In the genomic region with DNA sequence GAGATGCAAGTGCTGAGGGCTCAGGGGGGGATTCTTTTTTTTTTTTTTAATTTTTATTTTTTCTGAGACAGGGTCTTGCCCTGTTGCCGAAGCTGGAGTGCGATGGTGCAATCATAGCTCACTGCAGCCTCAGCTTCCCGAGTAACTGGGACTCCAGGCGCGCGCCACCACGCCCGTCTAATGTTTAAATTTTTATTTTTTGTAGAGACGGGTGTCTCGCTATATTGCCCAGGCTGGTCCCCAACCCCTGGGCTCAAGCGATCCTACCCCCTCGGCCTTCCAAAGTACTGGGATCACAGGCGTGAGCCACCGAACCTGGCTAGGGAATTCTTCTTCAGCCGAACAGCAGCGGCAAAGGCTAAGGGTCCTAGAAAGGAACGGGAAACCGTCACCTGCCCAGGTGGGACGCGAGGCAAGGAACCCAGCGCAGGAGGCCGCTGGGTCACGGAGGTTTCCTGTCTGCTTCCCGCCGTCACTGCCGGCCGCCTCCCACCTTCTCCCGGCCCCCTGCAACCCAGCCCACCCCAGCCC, we compare ENCODE assay signal across 14 cellular contexts. TPM values are rescaled to one million over a fixed set of nuclear protein-coding genes. Genes with fewer than 3 reads are reported as not detected.
DNase-seq lines count a peak whose midpoint lies in the region; ATAC-seq and TF ChIP-seq lines count a peak whose summit lies in the region.
"Had no signal": no experiment of that assay in that cellular context is flagged by ENCODE, and none has a peak within 500 bp of the region (broad histone marks: within the 10 kb centered on the region; RNA-seq: fewer than 3 reads in every experiment).

No MANE protein-coding gene starts in this region.

- ATAC-seq in natural killer cell treated with Interleukin-12 subunit alpha and Interleukin-12 subunit beta and Interleukin-15 and Interleukin-18, amount 100 ng/mL, for 72 hours: no peak
- ATAC-seq in natural killer cell (no peak), GM19324 (IDR thresholded peaks at IDR 0.05; ENCODE audit: low FRiP score, unreplicated experiment) (no peak), Right ventricle myocardium inferior (no peak)
- ATAC-seq: right cardiac atrium had no signal

- no peaks in the 10 kb centered on the region for H3K36me3 Mint-ChIP-seq in natural killer cell treated with Interleukin-12 subunit alpha and Interleukin-12 subunit beta and Interleukin-15 and Interleukin-18, amount 100 ng/mL, for 72 hours
- no peaks in the 10 kb centered on the region for H3K36me3 Mint-ChIP-seq in natural killer cell

- H3K36me3 ChIP-seq in iPS DF 6.9 (ENCODE audit: control insufficient read depth, insufficient read depth, low read length) (no peaks in the 10 kb centered on the region), testis (ENCODE audit: low read depth, missing control alignments) (no peaks in the 10 kb centered on the region)

- no peaks in the 10 kb centered on the region for H3K9me3 Mint-ChIP-seq in natural killer cell treated with Interleukin-12 subunit alpha and Interleukin-12 subunit beta and Interleukin-15 and Interleukin-18, amount 100 ng/mL, for 72 hours
- no peaks in the 10 kb centered on the region for H3K9me3 Mint-ChIP-seq in natural killer cell
- H3K9me3 Mint-ChIP-seq: activated naive CD4-positive, alpha-beta T cell treated with anti-CD3 and anti-CD28 coated beads, Interleukin-2, amount 10 ng/mL, durations not matched to agents 7 days and 5 days; CD4-positive, alpha-beta T cell had no signal

- peaks cover 41 to 43% of the 10 kb centered on the region in 2 donors for H3K27me3 Mint-ChIP-seq in natural killer cell treated with Interleukin-12 subunit alpha and Interleukin-12 subunit beta and Interleukin-15 and Interleukin-18, amount 100 ng/mL, for 72 hours
- H3K27me3 Mint-ChIP-seq in natural killer cell (ENCODE audit: low read depth in 2 of 2): peaks cover 54 to 59% of the 10 kb centered on the region in 2 donors

- no peak for TF ChIP-seq POLR2A in testis (IDR thresholded peaks at IDR 0.05)

- intact Hi-C loops in natural killer cell (cut with micrococcal nuclease) (no loop called here), testis (cut with DNase I; ENCODE audit: low total_unique reads) (no loop called here), Right ventricle myocardium inferior (cut with DNase I) (no loop called here)

- no CpG with 5 or more reads among the region's 28 CpGs for WGBS in iPS DF 6.9 (ENCODE audit: insufficient coverage, insufficient read length)
- WGBS in testis, 2 donors: 15 to 19% methylated on average over 27 to 28 of the region's 28 CpGs

- H3K9me3 ChIP-seq in iPS DF 6.9 (ENCODE audit: control insufficient read depth, insufficient read depth, low read length) (no peaks in the 10 kb centered on the region), testis (no peaks in the 10 kb centered on the region)

- no peak for DNase-seq in natural killer cell treated with Interleukin-12 subunit alpha and Interleukin-12 subunit beta and Interleukin-15 and Interleukin-18, amount 100 ng/mL, for 72 hours (ENCODE audit: low spot score)
- DNase-seq in natural killer cell: no peak
- DNase-seq in iPS DF 6.9 (ENCODE audit: low read depth, low spot score): no peak
- no peak for DNase-seq in dedifferentiated amniotic fluid mesenchymal stem cell (ENCODE audit: extremely low spot score)
- no peak for DNase-seq in testis
- no peak for DNase-seq in Right ventricle myocardium inferior (ENCODE audit: missing footprints)
- DNase-seq: CD4-positive, alpha-beta T cell; NCI-H187 treated with DMSO at 0.1 percent for 48 hours; right cardiac atrium had no signal

- H3K4me1 Mint-ChIP-seq in natural killer cell treated with Interleukin-12 subunit alpha and Interleukin-12 subunit beta and Interleukin-15 and Interleukin-18, amount 100 ng/mL, for 72 hours (ENCODE audit: low read depth in 2 of 2): peaks cover 25 to 31% of the 10 kb centered on the region in 2 donors
- peaks cover 26 to 30% of the 10 kb centered on the region in 2 donors for H3K4me1 Mint-ChIP-seq in natural killer cell

- no peaks in the 10 kb centered on the region for H3K4me1 ChIP-seq in iPS DF 6.9 (ENCODE audit: control insufficient read depth, insufficient read depth, low read length)
- peaks cover 8% of the 10 kb centered on the region for H3K4me1 ChIP-seq in testis

- H3K4me3 Mint-ChIP-seq in natural killer cell treated with Interleukin-12 subunit alpha and Interleukin-12 subunit beta and Interleukin-15 and Interleukin-18, amount 100 ng/mL, for 72 hours: peak overlapping the region; percentile 76
- H3K4me3 Mint-ChIP-seq in natural killer cell: no peak overlapping the region

- H3K27ac Mint-ChIP-seq in natural killer cell treated with Interleukin-12 subunit alpha and Interleukin-12 subunit beta and Interleukin-15 and Interleukin-18, amount 100 ng/mL, for 72 hours: peak overlapping the region; percentile 69 to 88
- H3K27ac Mint-ChIP-seq in natural killer cell: no peak overlapping the region
- H3K27ac Mint-ChIP-seq: CD4-positive, alpha-beta T cell had no signal

- H3K27me3 ChIP-seq in iPS DF 6.9 (ENCODE audit: control insufficient read depth, insufficient read depth, low read length): no peaks in the 10 kb centered on the region
- no peaks in the 10 kb centered on the region for H3K27me3 ChIP-seq in testis

- no peak overlapping the region for H3K27ac ChIP-seq in iPS DF 6.9 (ENCODE audit: low read length)
- no peak overlapping the region for H3K27ac ChIP-seq in testis
- H3K27ac ChIP-seq: dorsolateral prefrontal cortex had no signal

- no peak for TF ChIP-seq CTCF in natural killer cell (IDR thresholded peaks at IDR 0.05)
- TF ChIP-seq CTCF in WI38 (IDR thresholded peaks at IDR 0.05; ENCODE audit: low read depth, low read length): no peak
- no peak for TF ChIP-seq CTCF in testis (IDR thresholded peaks at IDR 0.05)

- H3K4me3 ChIP-seq in WI38 (ENCODE audit: low read depth, low read length) (peak overlapping the region; percentile 46; the same call in 1 of the 2 replicates), iPS DF 6.9 (ENCODE audit: low read length) (peak overlapping the region; percentile 49; the same call in 1 of the 2 replicates), testis (peak overlapping the region in 1 of 2 donors; percentile 8)
- H3K4me3 ChIP-seq: dorsolateral prefrontal cortex had no signal

RNA-seq across cellular contexts. Expression of a gene that starts 13.3 kb away (rescaled TPM):
- total RNA-seq in natural killer cell treated with Interleukin-12 subunit alpha and Interleukin-12 subunit beta and Interleukin-15 and Interleukin-18, amount 100 ng/mL, for 72 hours: not detected
- total RNA-seq in natural killer cell: not detected
- not detected for total RNA-seq in testis
- not detected for polyA plus RNA-seq in testis (ENCODE audit: insufficient read depth, low read depth, low replicate concordance)
- total RNA-seq in Right ventricle myocardium inferior: not detected
- total RNA-seq: CD4-positive, alpha-beta T cell; mononuclear cell; right cardiac atrium had no signal
- polyA plus RNA-seq: right cardiac atrium had no signal

RNA-seq across cellular contexts. Expression of a gene that starts 39.9 kb away (rescaled TPM):
- 10 to 100 TPM in 1 of 2 donors, 1 to 10 TPM in 1; 8.5 to 11.6 TPM for total RNA-seq in natural killer cell treated with Interleukin-12 subunit alpha and Interleukin-12 subunit beta and Interleukin-15 and Interleukin-18, amount 100 ng/mL, for 72 hours
- total RNA-seq in natural killer cell (1 to 10 TPM; 4.8 to 6.8 (median 5.1) TPM), testis (10 to 100 TPM; 43.1 to 57.3 TPM), Right ventricle myocardium inferior (6.2 TPM)
- polyA plus RNA-seq in testis (ENCODE audit: insufficient read depth, low read depth, low replicate concordance): 46.8 TPM

Comparison
In these comparisons a context has a peak if more than half of its experiments do, and no peak if none do; other contexts are left out.
1. H3K27ac Mint-ChIP-seq: peak in natural killer cell treated with Interleukin-12 subunit alpha and Interleukin-12 subunit beta and Interleukin-15 and Interleukin-18, amount 100 ng/mL, for 72 hours (2 of 2); none in natural killer cell (0 of 2).